ENCODE assay signal across 1 cellular context in genomic region chr2:85468096-85468703, GRCh38.
A peak's percentile ranks its signal among the peaks of the same experiment; 100 is the strongest.
TF ChIP-seq lines count a peak whose summit lies in the region.

No MANE protein-coding gene starts in this region.

TF ChIP-seq in GM12878, 131 proteins besides CTCF, POLR2A, EP300 and RAD21:
- no peak for TF ChIP-seq NR2C1 (IDR thresholded peaks at IDR 0.05)
- TF ChIP-seq DPF2 (IDR thresholded peaks at IDR 0.05): 0 out of 2 replicates have a peak, but pooled peaks have one; percentile 15
